ENCODE assay signal across 9 cellular contexts in the genomic region with DNA sequence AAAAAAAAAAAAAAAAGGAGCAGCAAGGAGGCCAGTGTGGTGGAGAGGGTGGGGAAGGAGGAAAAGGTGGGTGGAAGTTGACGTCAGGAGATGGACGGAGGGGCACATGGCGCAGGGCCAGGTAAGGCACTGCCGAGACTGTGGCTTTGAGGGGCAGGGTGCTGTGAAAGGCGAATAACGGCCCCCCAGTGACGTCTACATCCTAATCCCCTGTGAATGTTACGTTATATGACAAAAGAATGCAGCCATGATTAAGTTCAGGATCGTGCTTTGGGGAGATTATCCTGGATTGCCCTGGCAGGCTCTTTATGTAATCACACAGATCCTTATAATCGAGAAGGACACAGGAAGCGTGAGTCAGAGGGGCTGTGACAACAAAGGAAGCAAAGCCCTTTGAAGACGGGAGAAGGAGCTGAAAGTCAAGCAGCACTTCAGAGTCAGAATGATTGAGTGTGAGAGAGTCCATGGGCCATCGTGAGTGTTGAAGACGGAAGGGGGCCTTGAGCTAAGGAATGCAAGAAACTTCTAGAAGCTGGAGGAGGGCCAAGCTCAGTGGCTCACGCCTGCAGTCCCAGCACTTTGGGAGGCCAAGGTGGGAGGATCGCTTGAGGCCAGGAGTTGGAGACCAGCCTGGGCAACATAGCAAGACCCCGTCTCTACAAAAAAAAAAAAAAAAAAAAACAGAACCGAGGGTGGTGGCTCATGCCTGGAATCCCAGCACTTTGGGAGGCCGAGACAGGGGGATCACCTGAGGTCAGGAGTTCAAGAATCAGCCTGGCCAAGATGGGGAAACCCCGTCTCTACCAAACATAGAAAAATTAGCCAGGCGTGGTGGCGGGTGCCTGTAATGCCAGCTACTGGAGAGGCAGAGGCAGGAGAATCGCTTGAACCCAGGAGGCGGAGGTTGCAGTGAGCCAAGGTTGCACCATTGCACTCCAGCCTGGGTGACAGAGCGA. TPM values are rescaled to one million over a fixed set of nuclear protein-coding genes. Genes with fewer than 3 reads are reported as not detected.
DNase-seq lines count a peak whose midpoint lies in the region; ATAC-seq, FAIRE-seq and TF ChIP-seq lines count a peak whose summit lies in the region.
"Had no signal": no experiment of that assay in that cellular context is flagged by ENCODE, and none has a peak within 500 bp of the region (broad histone marks: within the 10 kb centered on the region; RNA-seq: fewer than 3 reads in every experiment).

No MANE protein-coding gene starts in this region.

- H3K4me3 ChIP-seq in upper lobe of left lung, result no peak overlapping the region

- H3K27me3 ChIP-seq in upper lobe of left lung, result no peaks in the 10 kb centered on the region

- peaks cover 11% of the 10 kb centered on the region for H3K4me1 Mint-ChIP-seq in activated CD4-positive, alpha-beta memory T cell treated with anti-CD3 and anti-CD28 coated beads for 36 hours (ENCODE audit: low read depth)
- H3K4me1 Mint-ChIP-seq in activated CD4-positive, alpha-beta memory T cell treated with anti-CD3 and anti-CD28 coated beads, Interleukin-2, amount 10 ng/mL, durations not matched to agents 7 days and 5 days, result peaks cover 20% of the 10 kb centered on the region
- peaks cover 25% of the 10 kb centered on the region for H3K4me1 Mint-ChIP-seq in activated naive CD8-positive, alpha-beta T cell treated with anti-CD3 and anti-CD28 coated beads, Interleukin-2, amount 10 ng/mL, durations not matched to agents 7 days and 5 days

- TF ChIP-seq CTCF in upper lobe of left lung (IDR thresholded peaks at IDR 0.05), result no peak

- ATAC-seq in activated naive CD8-positive, alpha-beta T cell treated with anti-CD3 and anti-CD28 coated beads, Interleukin-2, amount 10 ng/mL, durations not matched to agents 7 days and 5 days (ENCODE audit: low read depth), result peak; percentile 74
- ATAC-seq in upper lobe of left lung (ENCODE audit: low FRiP score in 2 of 2) (peak; percentile 46 to 76), GM21381 (IDR thresholded peaks at IDR 0.05; ENCODE audit: unreplicated experiment) (no peak)

- peaks cover 10% of the 10 kb centered on the region for H3K27me3 Mint-ChIP-seq in activated CD4-positive, alpha-beta memory T cell treated with anti-CD3 and anti-CD28 coated beads for 36 hours
- H3K27me3 Mint-ChIP-seq in activated CD4-positive, alpha-beta memory T cell treated with anti-CD3 and anti-CD28 coated beads, Interleukin-2, amount 10 ng/mL, durations not matched to agents 7 days and 5 days, result peaks cover 20% of the 10 kb centered on the region
- peaks cover 11% of the 10 kb centered on the region for H3K27me3 Mint-ChIP-seq in activated naive CD8-positive, alpha-beta T cell treated with anti-CD3 and anti-CD28 coated beads, Interleukin-2, amount 10 ng/mL, durations not matched to agents 7 days and 5 days

- H3K9me3 ChIP-seq in upper lobe of left lung, result no peaks in the 10 kb centered on the region

- no peaks in the 10 kb centered on the region for H3K9me3 Mint-ChIP-seq in activated CD4-positive, alpha-beta memory T cell treated with anti-CD3 and anti-CD28 coated beads for 36 hours
- no peaks in the 10 kb centered on the region for H3K9me3 Mint-ChIP-seq in activated CD4-positive, alpha-beta memory T cell treated with anti-CD3 and anti-CD28 coated beads, Interleukin-2, amount 10 ng/mL, durations not matched to agents 7 days and 5 days
- H3K9me3 Mint-ChIP-seq in activated naive CD8-positive, alpha-beta T cell treated with anti-CD3 and anti-CD28 coated beads, Interleukin-2, amount 10 ng/mL, durations not matched to agents 7 days and 5 days, result no peaks in the 10 kb centered on the region

- POLR2A ChIA-PET in activated CD4-positive, alpha-beta memory T cell treated with anti-CD3 and anti-CD28 coated beads for 36 hours (lab: Charles Lee), result no interaction called here
- POLR2A ChIA-PET in activated CD4-positive, alpha-beta memory T cell treated with anti-CD3 and anti-CD28 coated beads, Interleukin-2, amount 10 ng/mL, durations not matched to agents 7 days and 5 days (lab: Charles Lee), result no interaction called here
- POLR2A ChIA-PET in activated naive CD8-positive, alpha-beta T cell treated with anti-CD3 and anti-CD28 coated beads, Interleukin-2, amount 10 ng/mL, durations not matched to agents 7 days and 5 days (lab: Charles Lee), result interaction anchor here (0.6 to 0.7 kb wide), 2 partner anchors 37 to 52 kb away, joined by 3 to 4 read pairs; no protein-coding TSS in a partner anchor

- 25 to 35% methylated on average over 24 to 25 of the region's 25 CpGs for WGBS in upper lobe of left lung, 2 donors

- no peaks in the 10 kb centered on the region for H3K36me3 Mint-ChIP-seq in activated CD4-positive, alpha-beta memory T cell treated with anti-CD3 and anti-CD28 coated beads for 36 hours
- no peaks in the 10 kb centered on the region for H3K36me3 Mint-ChIP-seq in activated CD4-positive, alpha-beta memory T cell treated with anti-CD3 and anti-CD28 coated beads, Interleukin-2, amount 10 ng/mL, durations not matched to agents 7 days and 5 days (ENCODE audit: low read depth)
- H3K36me3 Mint-ChIP-seq in activated naive CD8-positive, alpha-beta T cell treated with anti-CD3 and anti-CD28 coated beads, Interleukin-2, amount 10 ng/mL, durations not matched to agents 7 days and 5 days, result no peaks in the 10 kb centered on the region

- TF ChIP-seq EP300 in upper lobe of left lung (IDR thresholded peaks at IDR 0.05), result peak in 2 of 4 donors; percentile 92 to 93

- H3K36me3 ChIP-seq in upper lobe of left lung, result peaks cover 0 to 17% (median 0%) of the 10 kb centered on the region in 4 donors

- DNase-seq in activated CD4-positive, alpha-beta memory T cell treated with anti-CD3 and anti-CD28 coated beads for 36 hours, result peak; percentile 24
- no peak for DNase-seq in activated CD4-positive, alpha-beta memory T cell treated with anti-CD3 and anti-CD28 coated beads, Interleukin-2, amount 10 ng/mL, durations not matched to agents 7 days and 5 days
- no peak for DNase-seq in activated naive CD8-positive, alpha-beta T cell treated with anti-CD3 and anti-CD28 coated beads, Interleukin-2, amount 10 ng/mL, durations not matched to agents 7 days and 5 days
- peak; percentile 90 for DNase-seq in islet precursor cell
- DNase-seq in upper lobe of left lung, result peak; percentile 40 to 82
- no peak for DNase-seq in NCI-H2107 (lab: John Stamatoyannopoulos, UW)
- no peak for DNase-seq in GM12892 (ENCODE audit: insufficient read length)
- DNase-seq: DMS 273 treated with DMSO at 0.1 percent for 48 hours had no signal

- peaks cover 22 to 51% (median 44%) of the 10 kb centered on the region in 4 donors for H3K4me1 ChIP-seq in upper lobe of left lung

- no peak overlapping the region for H3K4me3 Mint-ChIP-seq in activated CD4-positive, alpha-beta memory T cell treated with anti-CD3 and anti-CD28 coated beads for 36 hours
- H3K4me3 Mint-ChIP-seq in activated CD4-positive, alpha-beta memory T cell treated with anti-CD3 and anti-CD28 coated beads, Interleukin-2, amount 10 ng/mL, durations not matched to agents 7 days and 5 days, result no peak overlapping the region
- peak overlapping the region; percentile 43 for H3K4me3 Mint-ChIP-seq in activated naive CD8-positive, alpha-beta T cell treated with anti-CD3 and anti-CD28 coated beads, Interleukin-2, amount 10 ng/mL, durations not matched to agents 7 days and 5 days

- CTCF ChIA-PET in activated CD4-positive, alpha-beta memory T cell treated with anti-CD3 and anti-CD28 coated beads for 36 hours (lab: Charles Lee), result interaction anchor here (0.6 to 1.1 kb wide), 2 partner anchors 39 to 144 kb away, joined by 4 read pairs; no protein-coding TSS in a partner anchor
- CTCF ChIA-PET in activated CD4-positive, alpha-beta memory T cell treated with anti-CD3 and anti-CD28 coated beads, Interleukin-2, amount 10 ng/mL, durations not matched to agents 7 days and 5 days (lab: Charles Lee), result interaction anchor here (0.7 kb wide), 2 partner anchors 337 to 983 kb away, joined by 3 to 4 read pairs; partner anchors contain the start of gene GIPR

- peak overlapping the region; percentile 58 to 82 (median 74) for H3K27ac ChIP-seq in upper lobe of left lung

- intact Hi-C loops in activated CD4-positive, alpha-beta memory T cell treated with anti-CD3 and anti-CD28 coated beads for 36 hours (cut with micrococcal nuclease), result no loop called here

- TF ChIP-seq POLR2A in upper lobe of left lung (IDR thresholded peaks at IDR 0.05) (peak in 1 of 4 donors; percentile 6), GM12892 (IDR thresholded peaks at IDR 0.05; ENCODE audit: low read depth, low read length) (no peak)

- FAIRE-seq in GM12892 (lab: Jason Lieb, UNC), result no peak

- H3K27ac Mint-ChIP-seq in activated CD4-positive, alpha-beta memory T cell treated with anti-CD3 and anti-CD28 coated beads for 36 hours, result no peak overlapping the region
- H3K27ac Mint-ChIP-seq in activated CD4-positive, alpha-beta memory T cell treated with anti-CD3 and anti-CD28 coated beads, Interleukin-2, amount 10 ng/mL, durations not matched to agents 7 days and 5 days, result no peak overlapping the region
- peak overlapping the region; percentile 60 for H3K27ac Mint-ChIP-seq in activated naive CD8-positive, alpha-beta T cell treated with anti-CD3 and anti-CD28 coated beads, Interleukin-2, amount 10 ng/mL, durations not matched to agents 7 days and 5 days

RNA-seq across cellular contexts. Expression of gene CEACAM16, which starts 13.8 kb away (rescaled TPM):
- not detected for total RNA-seq in activated CD4-positive, alpha-beta memory T cell treated with anti-CD3 and anti-CD28 coated beads for 36 hours
- not detected for total RNA-seq in activated CD4-positive, alpha-beta memory T cell treated with anti-CD3 and anti-CD28 coated beads, Interleukin-2, amount 10 ng/mL, durations not matched to agents 7 days and 5 days
- not detected for total RNA-seq in activated naive CD8-positive, alpha-beta T cell treated with anti-CD3 and anti-CD28 coated beads, Interleukin-2, amount 10 ng/mL, durations not matched to agents 7 days and 5 days
- not detected for total RNA-seq in upper lobe of left lung
- not detected for polyA plus RNA-seq in GM12892 (2012; ENCODE audit: missing spikeins)

RNA-seq across cellular contexts. Expression of gene CEACAM19, which starts 13.9 kb away (rescaled TPM):
- total RNA-seq in activated CD4-positive, alpha-beta memory T cell treated with anti-CD3 and anti-CD28 coated beads for 36 hours, result under 1 TPM; 0.31 to 0.57 TPM
- under 1 TPM in 1 of 2 experiments, not detected in 1; 0.30 TPM for total RNA-seq in activated CD4-positive, alpha-beta memory T cell treated with anti-CD3 and anti-CD28 coated beads, Interleukin-2, amount 10 ng/mL, durations not matched to agents 7 days and 5 days
- total RNA-seq in activated naive CD8-positive, alpha-beta T cell treated with anti-CD3 and anti-CD28 coated beads, Interleukin-2, amount 10 ng/mL, durations not matched to agents 7 days and 5 days, result under 1 TPM in 1 of 2 experiments, not detected in 1; 0.40 TPM
- total RNA-seq in upper lobe of left lung, result 10 to 100 TPM in 2 of 6 donors, 1 to 10 TPM in 4; 2.8 to 13.6 (median 7.2) TPM
- polyA plus RNA-seq in GM12892 (2012; ENCODE audit: missing spikeins), result 0.28 TPM

RNA-seq across cellular contexts. Expression of gene PVR, which starts 41.5 kb away (rescaled TPM):
- total RNA-seq in activated CD4-positive, alpha-beta memory T cell treated with anti-CD3 and anti-CD28 coated beads for 36 hours, result 1 to 10 TPM; 6.5 to 7.4 TPM
- total RNA-seq in activated CD4-positive, alpha-beta memory T cell treated with anti-CD3 and anti-CD28 coated beads, Interleukin-2, amount 10 ng/mL, durations not matched to agents 7 days and 5 days, result 1 to 10 TPM; 1.7 to 2.1 TPM
- total RNA-seq in activated naive CD8-positive, alpha-beta T cell treated with anti-CD3 and anti-CD28 coated beads, Interleukin-2, amount 10 ng/mL, durations not matched to agents 7 days and 5 days, result 1 to 10 TPM; 3.5 to 4.2 TPM
- total RNA-seq in upper lobe of left lung, result 10 to 100 TPM; 40.5 to 89.7 (median 44.2) TPM
- not detected for polyA plus RNA-seq in GM12892 (2012; ENCODE audit: missing spikeins)

Comparison
In these comparisons a context has a peak if more than half of its experiments do, and no peak if none do; other contexts are left out.
1. DNase-seq: peak in activated CD4-positive, alpha-beta memory T cell treated with anti-CD3 and anti-CD28 coated beads for 36 hours (single experiment), islet precursor cell (single experiment) and upper lobe of left lung (2 of 2); none in activated CD4-positive, alpha-beta memory T cell treated with anti-CD3 and anti-CD28 coated beads, Interleukin-2, amount 10 ng/mL, durations not matched to agents 7 days and 5 days (single experiment), activated naive CD8-positive, alpha-beta T cell treated with anti-CD3 and anti-CD28 coated beads, Interleukin-2, amount 10 ng/mL, durations not matched to agents 7 days and 5 days (single experiment), NCI-H2107 (single experiment) and GM12892 (single experiment).
2. RNA of gene PVR, which starts 41.5 kb away (total RNA-seq): 40.5 to 89.7 TPM in upper lobe of left lung; 6.5 to 7.4 TPM in activated CD4-positive, alpha-beta memory T cell treated with anti-CD3 and anti-CD28 coated beads for 36 hours, 3.5 to 4.2 TPM in activated naive CD8-positive, alpha-beta T cell treated with anti-CD3 and anti-CD28 coated beads, Interleukin-2, amount 10 ng/mL, durations not matched to agents 7 days and 5 days and 1.7 to 2.1 TPM in activated CD4-positive, alpha-beta memory T cell treated with anti-CD3 and anti-CD28 coated beads, Interleukin-2, amount 10 ng/mL, durations not matched to agents 7 days and 5 days; every median in the first group is over 4 times any median in the second.